In genomic region chr15:29728418-29728817, GRCh38 we compare ENCODE assay signal across 17 cellular contexts.
DNase-seq lines count a peak whose midpoint lies in the region; ATAC-seq and TF ChIP-seq lines count a peak whose summit lies in the region.
"Had no signal": no experiment of that assay in that cellular context is flagged by ENCODE, and none has a peak within 500 bp of the region (broad histone marks: within the 10 kb centered on the region; RNA-seq: fewer than 3 reads in every experiment).

No MANE protein-coding gene starts in this region.

- H3K27ac Mint-ChIP-seq in chondrocyte (ENCODE audit: unreplicated experiment) = peak overlapping the region; percentile 14
- peak overlapping the region; percentile 71 for H3K27ac Mint-ChIP-seq in progenitor cell of endocrine pancreas
- H3K27ac Mint-ChIP-seq: CD4-positive, alpha-beta T cell had no signal

- H3K4me1 ChIP-seq in right cardiac atrium (ENCODE audit: control insufficient read depth, insufficient read depth, low read length) = peaks cover 3% of the 10 kb centered on the region

- ATAC-seq in left ventricle myocardium superior = peak; percentile 64
- ATAC-seq in right cardiac atrium = no peak
- no peak for ATAC-seq in GM18907 (IDR thresholded peaks at IDR 0.05; ENCODE audit: unreplicated experiment)
- ATAC-seq: HCT116 had no signal

- H3K9me3 Mint-ChIP-seq in chondrocyte (ENCODE audit: low read depth) = no peaks in the 10 kb centered on the region
- H3K9me3 Mint-ChIP-seq in progenitor cell of endocrine pancreas (ENCODE audit: low read depth) = peaks cover 6% of the 10 kb centered on the region
- H3K9me3 Mint-ChIP-seq: CD4-positive, alpha-beta T cell had no signal

- peaks cover 38% of the 10 kb centered on the region for H3K36me3 Mint-ChIP-seq in chondrocyte (ENCODE audit: low read depth)
- peaks cover 64% of the 10 kb centered on the region for H3K36me3 Mint-ChIP-seq in progenitor cell of endocrine pancreas (ENCODE audit: insufficient read depth)

- intact Hi-C loops in left ventricle myocardium superior (cut with micrococcal nuclease) = no loop called here
- intact Hi-C loops in right cardiac atrium (cut with DNase I) = no loop called here

- no peaks in the 10 kb centered on the region for H3K27me3 ChIP-seq in right cardiac atrium (ENCODE audit: control insufficient read depth, insufficient read depth)

- no peak overlapping the region for H3K4me3 Mint-ChIP-seq in chondrocyte (ENCODE audit: unreplicated experiment)
- no peak overlapping the region for H3K4me3 Mint-ChIP-seq in progenitor cell of endocrine pancreas (ENCODE audit: low read depth)
- H3K4me3 Mint-ChIP-seq: CD4-positive, alpha-beta T cell had no signal

- DNase-seq in left ventricle myocardium superior = no peak
- no peak for DNase-seq in right cardiac atrium
- no peak for DNase-seq in chondrocyte (ENCODE audit: low spot score)
- peak; percentile 1 for DNase-seq in foreskin melanocyte
- DNase-seq in progenitor cell of endocrine pancreas (ENCODE audit: low spot score, unreplicated experiment) = no peak
- DNase-seq in EL = no peak
- no peak for DNase-seq in AG08395 (ENCODE audit: low spot score)
- DNase-seq: ACHN; AML-193; Caco-2; CD4-positive, alpha-beta T cell; GDM1; GOT3; H7 had no signal

- 56% methylated on average over 2 of the region's 2 CpGs for WGBS in right cardiac atrium

- no peak for TF ChIP-seq CTCF in chondrocyte (IDR thresholded peaks at IDR 0.05)
- no peak for TF ChIP-seq CTCF in progenitor cell of endocrine pancreas (IDR thresholded peaks at IDR 0.05; ENCODE audit: unreplicated experiment)

- no peak overlapping the region for H3K4me3 ChIP-seq in right cardiac atrium (ENCODE audit: low read length)

- peaks cover 2% of the 10 kb centered on the region for H3K9me3 ChIP-seq in right cardiac atrium (ENCODE audit: control insufficient read depth, low read length)

- H3K27ac ChIP-seq in right cardiac atrium (ENCODE audit: low read length) = no peak overlapping the region
- H3K27ac ChIP-seq: C4-2B had no signal

- H3K4me1 Mint-ChIP-seq in chondrocyte (ENCODE audit: low read depth) (peaks cover 12% of the 10 kb centered on the region), progenitor cell of endocrine pancreas (ENCODE audit: low read depth) (peaks cover 9% of the 10 kb centered on the region)

- no peaks in the 10 kb centered on the region for H3K27me3 Mint-ChIP-seq in chondrocyte (ENCODE audit: low read depth)
- no peaks in the 10 kb centered on the region for H3K27me3 Mint-ChIP-seq in progenitor cell of endocrine pancreas
